8 cellular contexts compared by ENCODE assay signal in the genomic region with DNA sequence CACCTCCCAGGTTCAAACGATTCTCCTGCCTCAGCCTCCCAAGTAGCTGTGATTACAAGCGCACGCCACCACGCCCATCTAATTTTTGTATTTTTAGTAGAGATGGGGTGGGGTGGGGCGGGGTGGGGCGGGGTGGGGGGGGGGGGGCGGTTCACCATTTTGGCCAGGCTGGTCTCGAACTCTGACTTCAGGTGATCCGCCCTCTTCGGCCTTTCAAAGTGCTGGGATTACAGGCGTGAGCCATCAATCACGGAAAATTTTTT. TPM values are rescaled to one million over a fixed set of nuclear protein-coding genes. Genes with fewer than 3 reads are reported as not detected.
DNase-seq lines count a peak whose midpoint lies in the region; ATAC-seq and TF ChIP-seq lines count a peak whose summit lies in the region.

No MANE protein-coding gene starts in this region.

- H3K4me3 ChIP-seq in right lobe of liver (peak overlapping the region; percentile 86 to 92 (median 87)), transverse colon (peak overlapping the region; percentile 21 to 98 (median 94))

- peak overlapping the region; percentile 100 for H3K4me3 Mint-ChIP-seq in activated CD8-positive, alpha-beta memory T cell treated with anti-CD3 and anti-CD28 coated beads, Interleukin-2, amount 10 ng/mL, durations not matched to agents 7 days and 5 days
- H3K4me3 Mint-ChIP-seq in brain, result peak overlapping the region; percentile 88 to 92 (median 90)

- CTCF ChIA-PET in activated CD8-positive, alpha-beta memory T cell treated with anti-CD3 and anti-CD28 coated beads, Interleukin-2, amount 10 ng/mL, durations not matched to agents 7 days and 5 days (lab: Charles Lee), result interaction anchor here (0.6 to 7.8 kb wide), 7 partner anchors 9 to 192 kb away, joined by 3 to 74 read pairs (median 4); a partner anchor contains a TSS

- ATAC-seq in activated CD8-positive, alpha-beta memory T cell treated with anti-CD3 and anti-CD28 coated beads, Interleukin-2, amount 10 ng/mL, durations not matched to agents 7 days and 5 days, result no peak
- ATAC-seq in right lobe of liver (peak in 2 of 4 donors; percentile 0 to 13), GM19455 (IDR thresholded peaks at IDR 0.05; ENCODE audit: unreplicated experiment) (no peak)

- H3K36me3 Mint-ChIP-seq in activated CD8-positive, alpha-beta memory T cell treated with anti-CD3 and anti-CD28 coated beads, Interleukin-2, amount 10 ng/mL, durations not matched to agents 7 days and 5 days, result peaks cover 19% of the 10 kb centered on the region
- peaks cover 10% of the 10 kb centered on the region for H3K36me3 Mint-ChIP-seq in brain

- H3K27ac Mint-ChIP-seq in activated CD8-positive, alpha-beta memory T cell treated with anti-CD3 and anti-CD28 coated beads, Interleukin-2, amount 10 ng/mL, durations not matched to agents 7 days and 5 days, result peak overlapping the region; percentile 95
- peak overlapping the region; percentile 85 to 96 (median 92) for H3K27ac Mint-ChIP-seq in brain

- peaks cover 0 to 19% (median 6%) of the 10 kb centered on the region in 4 donors for H3K36me3 ChIP-seq in right lobe of liver
- peaks cover 0 to 8% (median 3%) of the 10 kb centered on the region in 4 donors for H3K36me3 ChIP-seq in transverse colon

- WGBS in right lobe of liver (ENCODE audit: insufficient coverage, low coverage, low lambda C conversion rate, missing lambda C conversion rate), result 0% methylated on average over 6 of the region's 12 CpGs
- WGBS in transverse colon (ENCODE audit: low coverage in 1 of 2), 2 donors, result 0% methylated on average over 12 of the region's 12 CpGs; no CpG with 5 or more reads in 1 of the 2 donors

- in situ Hi-C loops in transverse colon (cut with MboI; ENCODE audit: low pct_ligation_motif_present in 1 of 4, low pct_unique_long_range_greater_than_20kb in 1 of 4, low sequenced_read_pairs in 3 of 4), result loop anchor here in 1 of 4 donors (10.0 kb wide), 1 partner anchor 71 kb away; a partner anchor contains a TSS

- H3K27ac ChIP-seq in right lobe of liver, result peak overlapping the region in 2 of 3 donors; percentile 60 to 88
- peak overlapping the region; percentile 89 to 97 (median 94) for H3K27ac ChIP-seq in transverse colon

- TF ChIP-seq EP300 in transverse colon (IDR thresholded peaks at IDR 0.05; ENCODE audit: low read depth), result no peak

- intact Hi-C loops in right lobe of liver (cut with DNase I), result no loop called here
- intact Hi-C loops in transverse colon (cut with DNase I; ENCODE audit: low total_unique reads), result no loop called here

- TF ChIP-seq CTCF in brain (conservative IDR thresholded peaks at IDR 0.05), result no peak
- no peak for TF ChIP-seq CTCF in right lobe of liver (IDR thresholded peaks at IDR 0.05)
- TF ChIP-seq CTCF in transverse colon (IDR thresholded peaks at IDR 0.05), result no peak

- H3K4me1 ChIP-seq in right lobe of liver, result peaks cover 0 to 32% (median 10%) of the 10 kb centered on the region in 4 donors
- H3K4me1 ChIP-seq in transverse colon, result peaks cover 13 to 31% (median 20%) of the 10 kb centered on the region in 4 donors

- DNase-seq in activated CD8-positive, alpha-beta memory T cell treated with anti-CD3 and anti-CD28 coated beads, Interleukin-2, amount 10 ng/mL, durations not matched to agents 7 days and 5 days, result no peak
- no peak for DNase-seq in activated CD8-positive, alpha-beta memory T cell treated with anti-CD3 and anti-CD28 coated beads for 24 hours
- DNase-seq in right lobe of liver (no peak), transverse colon (peak; percentile 44), NCI-H146 treated with DMSO at 0.1 percent for 48 hours (lab: John Stamatoyannopoulos, UW; ENCODE audit: unreplicated experiment) (no peak), cerebellar nuclear complex (lab: John Stamatoyannopoulos, UW) (no peak)

- TF ChIP-seq POLR2A in right lobe of liver (IDR thresholded peaks at IDR 0.05), result no peak
- TF ChIP-seq POLR2A in transverse colon (IDR thresholded peaks at IDR 0.05), result no peak

- H3K9me3 ChIP-seq in right lobe of liver, result no peaks in the 10 kb centered on the region
- H3K9me3 ChIP-seq in transverse colon, result no peaks in the 10 kb centered on the region

- H3K9me3 Mint-ChIP-seq in activated CD8-positive, alpha-beta memory T cell treated with anti-CD3 and anti-CD28 coated beads, Interleukin-2, amount 10 ng/mL, durations not matched to agents 7 days and 5 days (ENCODE audit: low read depth), result no peaks in the 10 kb centered on the region
- H3K9me3 Mint-ChIP-seq in brain, result peaks cover 0 to 10% (median 4%) of the 10 kb centered on the region in 5 experiments

- no peaks in the 10 kb centered on the region for H3K27me3 Mint-ChIP-seq in activated CD8-positive, alpha-beta memory T cell treated with anti-CD3 and anti-CD28 coated beads, Interleukin-2, amount 10 ng/mL, durations not matched to agents 7 days and 5 days
- H3K27me3 Mint-ChIP-seq in brain, result peaks cover 16% of the 10 kb centered on the region

- no peaks in the 10 kb centered on the region for H3K27me3 ChIP-seq in right lobe of liver
- no peaks in the 10 kb centered on the region for H3K27me3 ChIP-seq in transverse colon

- H3K4me1 Mint-ChIP-seq in activated CD8-positive, alpha-beta memory T cell treated with anti-CD3 and anti-CD28 coated beads, Interleukin-2, amount 10 ng/mL, durations not matched to agents 7 days and 5 days, result peaks cover 35% of the 10 kb centered on the region
- H3K4me1 Mint-ChIP-seq in brain, result peaks cover 29% of the 10 kb centered on the region

RNA-seq across cellular contexts. Expression of a gene that starts 0.5 kb away (rescaled TPM):
- total RNA-seq in activated CD8-positive, alpha-beta memory T cell treated with anti-CD3 and anti-CD28 coated beads, Interleukin-2, amount 10 ng/mL, durations not matched to agents 7 days and 5 days, result 10 to 100 TPM; 92.5 to 98.0 TPM
- 28.8 TPM for polyA plus RNA-seq in brain (ENCODE audit: insufficient read depth, low read depth, low replicate concordance)
- total RNA-seq in right lobe of liver, result 100 to 1,000 TPM in 1 of 6 experiments, 10 to 100 TPM in 5; 47.3 to 118 (median 54.5) TPM
- 100 to 1,000 TPM in 2 of 4 donors, 10 to 100 TPM in 2; 74.1 to 320 (median 103) TPM for total RNA-seq in transverse colon

RNA-seq across cellular contexts. Expression of a gene that starts 54.0 kb away (rescaled TPM):
- 10 to 100 TPM; 47.7 to 60.8 TPM for total RNA-seq in activated CD8-positive, alpha-beta memory T cell treated with anti-CD3 and anti-CD28 coated beads, Interleukin-2, amount 10 ng/mL, durations not matched to agents 7 days and 5 days
- 87.7 TPM for polyA plus RNA-seq in brain (ENCODE audit: insufficient read depth, low read depth, low replicate concordance)
- total RNA-seq in right lobe of liver (10 to 100 TPM; 58.2 to 98.7 (median 72.2) TPM), transverse colon (10 to 100 TPM in 2 of 4 donors, 1 to 10 TPM in 2; 3.6 to 44.5 (median 22.0) TPM)
